12 cellular contexts compared by ENCODE assay signal in the genomic region with DNA sequence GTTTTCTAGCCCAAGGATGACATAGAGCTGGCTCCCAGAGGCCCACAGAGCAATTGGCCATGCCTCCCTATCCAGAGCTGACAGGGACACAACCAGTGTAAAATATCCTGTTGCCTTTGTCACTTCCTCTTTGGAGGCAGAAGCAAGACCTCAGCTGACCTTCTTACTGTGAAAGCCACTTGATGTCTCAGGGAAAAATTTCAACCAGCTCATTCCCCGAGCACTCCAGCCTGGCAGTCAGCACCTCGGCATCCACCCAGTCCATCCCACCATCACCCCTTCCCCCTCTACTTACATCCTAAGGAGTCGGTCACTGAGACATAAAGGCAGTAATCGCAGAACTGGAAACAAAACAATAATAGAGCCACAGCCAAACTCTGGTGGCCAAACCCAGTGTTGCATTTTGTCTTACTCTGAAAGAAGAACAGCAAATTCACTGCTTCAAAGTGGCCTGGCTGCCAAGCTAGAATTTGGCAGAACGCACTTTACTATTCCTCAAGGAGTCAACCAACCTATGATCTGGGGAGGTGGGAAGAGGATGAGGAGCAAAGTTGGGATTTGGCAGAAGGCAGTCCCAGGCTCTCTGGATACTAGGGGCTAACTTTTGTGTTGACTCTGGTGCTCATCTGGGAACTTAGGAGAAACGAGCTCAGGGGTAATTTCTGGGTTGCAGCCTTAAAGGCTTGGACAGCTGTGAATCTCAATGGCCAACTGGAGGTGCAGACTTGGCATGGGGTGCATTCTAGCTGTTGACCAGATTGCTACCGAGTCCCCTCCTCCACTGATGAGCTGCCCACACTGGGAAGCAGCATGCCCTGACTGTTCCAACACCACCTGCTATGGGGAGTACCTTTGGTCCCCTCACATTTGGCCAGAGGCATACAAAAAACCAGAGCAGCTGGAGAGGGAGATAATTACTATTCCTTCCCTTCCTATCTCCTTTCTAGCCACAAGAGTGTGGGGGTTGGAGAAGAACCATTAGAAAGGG. TPM values are rescaled to one million over a fixed set of nuclear protein-coding genes. Genes with fewer than 3 reads are reported as not detected.
DNase-seq lines count a peak whose midpoint lies in the region; ATAC-seq and TF ChIP-seq lines count a peak whose summit lies in the region.
"Had no signal": no experiment of that assay in that cellular context is flagged by ENCODE, and none has a peak within 500 bp of the region (broad histone marks: within the 10 kb centered on the region; RNA-seq: fewer than 3 reads in every experiment).

No MANE protein-coding gene starts in this region.

- H3K4me3 Mint-ChIP-seq in CD4-positive, alpha-beta memory T cell = no peak overlapping the region
- no peak overlapping the region for H3K4me3 Mint-ChIP-seq in naive thymus-derived CD4-positive, alpha-beta T cell
- H3K4me3 Mint-ChIP-seq in Calu3 (ENCODE audit: low read depth, unreplicated experiment) = no peak overlapping the region
- H3K4me3 Mint-ChIP-seq in mesothelial cell of epicardium = no peak overlapping the region
- H3K4me3 Mint-ChIP-seq in stimulated activated naive CD8-positive, alpha-beta T cell treated with anti-CD3 and anti-CD28 coated beads, Interleukin-15, amount 100 ng/mL, for 72 hours = no peak overlapping the region

- intact Hi-C loops in CD4-positive, alpha-beta memory T cell (cut with micrococcal nuclease) = no loop called here
- intact Hi-C loops in naive thymus-derived CD4-positive, alpha-beta T cell (cut with micrococcal nuclease) = loop anchor here in 1 of 2 donors (10.0 kb wide), 1 partner anchor 329 kb away; the partner anchor contains the start of gene MED7
- intact Hi-C loops in Calu3 (cut with micrococcal nuclease; ENCODE audit: unreplicated experiment) = no loop called here

- peaks cover 6 to 19% (median 13%) of the 10 kb centered on the region in 4 donors for H3K4me1 Mint-ChIP-seq in CD4-positive, alpha-beta memory T cell
- H3K4me1 Mint-ChIP-seq in naive thymus-derived CD4-positive, alpha-beta T cell = peaks cover 0 to 51% (median 0%) of the 10 kb centered on the region in 7 donors
- H3K4me1 Mint-ChIP-seq in Calu3 (ENCODE audit: low read depth, unreplicated experiment) (no peaks in the 10 kb centered on the region), mesothelial cell of epicardium (no peaks in the 10 kb centered on the region)
- H3K4me1 Mint-ChIP-seq in stimulated activated naive CD8-positive, alpha-beta T cell treated with anti-CD3 and anti-CD28 coated beads, Interleukin-15, amount 100 ng/mL, for 72 hours = peaks cover 6% of the 10 kb centered on the region

- POLR2A ChIA-PET in CD4-positive, alpha-beta memory T cell (lab: Charles Lee; ENCODE audit: partially characterized antibody) = no interaction called here
- POLR2A ChIA-PET in naive thymus-derived CD4-positive, alpha-beta T cell (lab: Charles Lee) = no interaction called here

- peak; percentile 30 for ATAC-seq in naive thymus-derived CD4-positive, alpha-beta T cell
- ATAC-seq in stimulated activated naive CD8-positive, alpha-beta T cell treated with anti-CD3 and anti-CD28 coated beads, Interleukin-15, amount 100 ng/mL, for 72 hours = no peak
- ATAC-seq in HG03196 (IDR thresholded peaks at IDR 0.05; ENCODE audit: unreplicated experiment) = no peak

- H3K27me3 ChIP-seq in CD4-positive, alpha-beta memory T cell (ENCODE audit: insufficient read depth, low read length) = no peaks in the 10 kb centered on the region
- no peaks in the 10 kb centered on the region for H3K27me3 ChIP-seq in naive thymus-derived CD4-positive, alpha-beta T cell (ENCODE audit: control insufficient read depth in 2 of 2, insufficient read depth in 2 of 2, low read length in 2 of 2)

- H3K9me3 Mint-ChIP-seq in CD4-positive, alpha-beta memory T cell = no peaks in the 10 kb centered on the region
- H3K9me3 Mint-ChIP-seq in naive thymus-derived CD4-positive, alpha-beta T cell = peaks cover 0 to 4% (median 0%) of the 10 kb centered on the region in 11 donors
- H3K9me3 Mint-ChIP-seq in Calu3 (ENCODE audit: low read depth, unreplicated experiment) (no peaks in the 10 kb centered on the region), mesothelial cell of epicardium (no peaks in the 10 kb centered on the region)
- H3K9me3 Mint-ChIP-seq in stimulated activated naive CD8-positive, alpha-beta T cell treated with anti-CD3 and anti-CD28 coated beads, Interleukin-15, amount 100 ng/mL, for 72 hours = no peaks in the 10 kb centered on the region

- peaks cover 45% of the 10 kb centered on the region in 2 donors for H3K36me3 Mint-ChIP-seq in CD4-positive, alpha-beta memory T cell
- peaks cover 0 to 55% (median 0%) of the 10 kb centered on the region in 5 donors for H3K36me3 Mint-ChIP-seq in naive thymus-derived CD4-positive, alpha-beta T cell
- H3K36me3 Mint-ChIP-seq in Calu3 (ENCODE audit: insufficient read depth, unreplicated experiment) (no peaks in the 10 kb centered on the region), mesothelial cell of epicardium (no peaks in the 10 kb centered on the region)

- CTCF ChIA-PET in CD4-positive, alpha-beta memory T cell (lab: Charles Lee; ENCODE audit: partially characterized antibody) = interaction anchor here (0.9 to 1.8 kb wide), 6 partner anchors 9 to 255 kb away, joined by 3 to 6 read pairs (median 4); no protein-coding TSS in a partner anchor
- CTCF ChIA-PET in naive thymus-derived CD4-positive, alpha-beta T cell (lab: Charles Lee) = no interaction called here
- CTCF ChIA-PET in Calu3 (lab: Charles Lee) = interaction anchor here (0.7 to 0.9 kb wide), 4 partner anchors 41 to 1808 kb away, joined by 3 to 5 read pairs (median 3); partner anchors contain the start of gene MED7

- no peaks in the 10 kb centered on the region for H3K27me3 Mint-ChIP-seq in CD4-positive, alpha-beta memory T cell
- H3K27me3 Mint-ChIP-seq in naive thymus-derived CD4-positive, alpha-beta T cell = no peaks in the 10 kb centered on the region
- H3K27me3 Mint-ChIP-seq in Calu3 (ENCODE audit: unreplicated experiment) (no peaks in the 10 kb centered on the region), mesothelial cell of epicardium (ENCODE audit: low read depth) (no peaks in the 10 kb centered on the region)
- peaks cover 10% of the 10 kb centered on the region for H3K27me3 Mint-ChIP-seq in stimulated activated naive CD8-positive, alpha-beta T cell treated with anti-CD3 and anti-CD28 coated beads, Interleukin-15, amount 100 ng/mL, for 72 hours

- no TSS peak for BruUV-seq in Calu3 (replicated peaks; lab: Mats Ljungman, UMichigan)

- peaks cover 5% of the 10 kb centered on the region for H3K36me3 ChIP-seq in CD4-positive, alpha-beta memory T cell (ENCODE audit: insufficient read depth, low read length)
- H3K36me3 ChIP-seq in naive thymus-derived CD4-positive, alpha-beta T cell (ENCODE audit: control insufficient read depth in 2 of 3, insufficient read depth in 3 of 3, low read length in 3 of 3) = no peaks in the 10 kb centered on the region

- H3K27ac ChIP-seq in CD4-positive, alpha-beta memory T cell (ENCODE audit: low read depth, low read length) = no peak overlapping the region
- no peak overlapping the region for H3K27ac ChIP-seq in naive thymus-derived CD4-positive, alpha-beta T cell (ENCODE audit: low read depth, low read length)
- H3K27ac ChIP-seq: coronary artery had no signal

- no peak for DNase-seq in CD4-positive, alpha-beta memory T cell
- DNase-seq in LHCN-M2 (ENCODE audit: low read depth) = peak; percentile 57
- peak; percentile 34 for DNase-seq in choroid plexus epithelial cell (ENCODE audit: low read depth)
- no peak for DNase-seq in naive thymus-derived CD4-positive, alpha-beta T cell
- no peak for DNase-seq in Calu3
- no peak for DNase-seq in mesothelial cell of epicardium (ENCODE audit: low spot score in 2 of 2, unreplicated experiment in 2 of 2)
- DNase-seq in stimulated activated naive CD8-positive, alpha-beta T cell treated with anti-CD3 and anti-CD28 coated beads, Interleukin-15, amount 100 ng/mL, for 72 hours = no peak
- DNase-seq: NCI-H2081, nucleus accumbens had no signal

- H3K9me3 ChIP-seq in CD4-positive, alpha-beta memory T cell (ENCODE audit: control insufficient read depth in 1 of 2, low read length in 2 of 2) = no peaks in the 10 kb centered on the region
- H3K9me3 ChIP-seq in naive thymus-derived CD4-positive, alpha-beta T cell (ENCODE audit: control insufficient read depth in 2 of 3, low read length in 3 of 3) = no peaks in the 10 kb centered on the region

- TF ChIP-seq CTCF in choroid plexus epithelial cell (conservative IDR thresholded peaks at IDR 0.05; ENCODE audit: low read depth, low read length) (peak; percentile 40), Calu3 (IDR thresholded peaks at IDR 0.05; ENCODE audit: unreplicated experiment) (no peak), mesothelial cell of epicardium (IDR thresholded peaks at IDR 0.05; ENCODE audit: unreplicated experiment) (no peak)

- H3K27ac Mint-ChIP-seq in CD4-positive, alpha-beta memory T cell = peak overlapping the region in 4 of 7 donors; percentile 44 to 81 (median 65)
- peak overlapping the region in 1 of 9 donors; percentile 64 for H3K27ac Mint-ChIP-seq in naive thymus-derived CD4-positive, alpha-beta T cell
- no peak overlapping the region for H3K27ac Mint-ChIP-seq in Calu3 (ENCODE audit: unreplicated experiment)
- H3K27ac Mint-ChIP-seq in mesothelial cell of epicardium = no peak overlapping the region
- H3K27ac Mint-ChIP-seq in stimulated activated naive CD8-positive, alpha-beta T cell treated with anti-CD3 and anti-CD28 coated beads, Interleukin-15, amount 100 ng/mL, for 72 hours = no peak overlapping the region

- no peak overlapping the region for H3K4me3 ChIP-seq in CD4-positive, alpha-beta memory T cell (ENCODE audit: low read length in 2 of 2)
- H3K4me3 ChIP-seq in choroid plexus epithelial cell (ENCODE audit: low read depth, low read length) = no peak overlapping the region
- H3K4me3 ChIP-seq in naive thymus-derived CD4-positive, alpha-beta T cell (ENCODE audit: low read length) = no peak overlapping the region
- H3K4me3 ChIP-seq: coronary artery had no signal

- peaks cover 9% of the 10 kb centered on the region for H3K4me1 ChIP-seq in CD4-positive, alpha-beta memory T cell (ENCODE audit: insufficient read depth, low read length)
- no peaks in the 10 kb centered on the region for H3K4me1 ChIP-seq in naive thymus-derived CD4-positive, alpha-beta T cell (ENCODE audit: control insufficient read depth in 2 of 2, insufficient read depth in 2 of 2, low read length in 2 of 2)

RNA-seq across cellular contexts. Expression of gene NIPAL4, which starts 13.7 kb away (rescaled TPM):
- not detected for total RNA-seq in CD4-positive, alpha-beta memory T cell
- polyA plus RNA-seq in CD4-positive, alpha-beta memory T cell = not detected
- total RNA-seq in LHCN-M2 (2014; rRNA removed) = not detected in 2 replicates
- 0.06 TPM for polyA plus RNA-seq in LHCN-M2 (2012)
- total RNA-seq in naive thymus-derived CD4-positive, alpha-beta T cell = 1 to 10 TPM in 2 of 5 experiments, under 1 TPM in 1, not detected in 2; 0.70 to 1.6 (median 1.2) TPM
- polyA plus RNA-seq in naive thymus-derived CD4-positive, alpha-beta T cell = not detected
- total RNA-seq in Calu3 (2022) = 2.7 and 3.2 TPM in 2 replicates
- total RNA-seq in mesothelial cell of epicardium = 0.18 to 0.49 TPM (median 0.40 TPM) in 3 replicates
- total RNA-seq: SK-MEL-5 had no signal

Comparison
In these comparisons a context has a peak if more than half of its experiments do, and no peak if none do; other contexts are left out.
1. DNase-seq: peak in LHCN-M2 (single experiment) and choroid plexus epithelial cell (single experiment); none in CD4-positive, alpha-beta memory T cell (0 of 5), naive thymus-derived CD4-positive, alpha-beta T cell (0 of 9), Calu3 (single experiment), mesothelial cell of epicardium (0 of 2) and stimulated activated naive CD8-positive, alpha-beta T cell treated with anti-CD3 and anti-CD28 coated beads, Interleukin-15, amount 100 ng/mL, for 72 hours (0 of 2).
2. H3K27ac Mint-ChIP-seq: peak in CD4-positive, alpha-beta memory T cell (4 of 7); none in Calu3 (single experiment), mesothelial cell of epicardium (single experiment) and stimulated activated naive CD8-positive, alpha-beta T cell treated with anti-CD3 and anti-CD28 coated beads, Interleukin-15, amount 100 ng/mL, for 72 hours (0 of 2).